ENCODE assay signal across 20 cellular contexts in genomic region chr9:112615584-112616271, GRCh38.
DNase-seq lines count a peak whose midpoint lies in the region; ATAC-seq, FAIRE-seq and TF ChIP-seq lines count a peak whose summit lies in the region.
"Had no signal": no experiment of that assay in that cellular context is flagged by ENCODE, and none has a peak within 500 bp of the region (broad histone marks: within the 10 kb centered on the region; RNA-seq: fewer than 3 reads in every experiment).

No MANE protein-coding gene starts in this region.

- ATAC-seq in HepG2: no peak
- no peak for ATAC-seq in right lobe of liver
- ATAC-seq in GM18520 (IDR thresholded peaks at IDR 0.05; ENCODE audit: unreplicated experiment): no peak
- no peak for ATAC-seq in HG03175 (IDR thresholded peaks at IDR 0.05; ENCODE audit: unreplicated experiment)
- no peak for ATAC-seq in HG03521 (IDR thresholded peaks at IDR 0.05; ENCODE audit: unreplicated experiment)
- ATAC-seq: A549; CD8-positive, alpha-beta T cell; GM12878 had no signal

- H3K4me3 ChIP-seq in HepG2 (replicated peaks in 1 of 3; ENCODE audit: insufficient read depth in 1 of 3, low read depth in 2 of 3, low read length in 3 of 3) (no peak overlapping the region), right lobe of liver (no peak overlapping the region), MG63 (no peak overlapping the region)
- H3K4me3 ChIP-seq: A549; BLaER1 treated with 17β-estradiol and CSF1 and Interleukin-3, amounts not matched to agents 10 nM and 100 nM; GM12878; GM23248 had no signal

- in situ Hi-C loops in HepG2 (cut with HindIII; ENCODE audit: extremely low pct_ligation_motif_present, low pct_unique_long_range_greater_than_20kb): no loop called here

- TF ChIP-seq POLR2A in HepG2 (IDR thresholded peaks at IDR 0.05; ENCODE audit: insufficient read depth in 1 of 2, low read depth in 2 of 2, low read length in 2 of 2): no peak
- no peak for TF ChIP-seq POLR2A in right lobe of liver (IDR thresholded peaks at IDR 0.05)

- POLR2A ChIA-PET in HepG2 (lab: Yijun Ruan, JAX): no interaction called here

- no peak overlapping the region for H3K9ac ChIP-seq in HepG2 (ENCODE audit: insufficient read depth, low read depth, low read length)
- H3K9ac ChIP-seq: BLaER1 treated with 17β-estradiol and CSF1 and Interleukin-3, amounts not matched to agents 10 nM and 100 nM; GM23248 had no signal

- H3K36me3 ChIP-seq in HepG2 (replicated peaks in 1 of 2; ENCODE audit: control insufficient read depth in 1 of 2, insufficient read depth in 2 of 2, low read length in 2 of 2): peaks cover 7 to 17% of the 10 kb centered on the region in 2 experiments
- peaks cover 0 to 4% (median 0%) of the 10 kb centered on the region in 4 donors for H3K36me3 ChIP-seq in right lobe of liver
- H3K36me3 ChIP-seq in MG63: no peaks in the 10 kb centered on the region

- H3K4me2 ChIP-seq in HepG2 (ENCODE audit: low read depth, low read length): no peak overlapping the region
- H3K4me2 ChIP-seq: A549; BLaER1 treated with 17β-estradiol and CSF1 and Interleukin-3, amounts not matched to agents 10 nM and 100 nM had no signal

- TF ChIP-seq EP300 in HepG2 (IDR thresholded peaks at IDR 0.05; ENCODE audit: low read depth in 2 of 2, low read length in 2 of 2) (peak in 1 of 2 experiments; percentile 32; a peak in 1 of 4 replicates), HepG2 (CRISPR knock-in tag; IDR thresholded peaks at IDR 0.05; ENCODE audit: borderline replicate concordance) (no peak)

- 93% methylated on average over 2 of the region's 2 CpGs for WGBS in HepG2 (ENCODE audit: low lambda C conversion rate)
- WGBS in right lobe of liver (ENCODE audit: insufficient coverage, low coverage, low lambda C conversion rate, missing lambda C conversion rate): 71% methylated on average over 2 of the region's 2 CpGs

- no peak for FAIRE-seq in HepG2 (lab: Jason Lieb, UNC)
- FAIRE-seq: A549, GM12878, GM19239, H54, HTR-8/SVneo had no signal

- H2AFZ ChIP-seq in HepG2 (ENCODE audit: low read length): no peak overlapping the region
- H2AFZ ChIP-seq: GM23248 had no signal

- TF ChIP-seq CTCF in HepG2 (CRISPR knock-in tag; IDR thresholded peaks at IDR 0.05): no peak
- no peak for TF ChIP-seq CTCF in right lobe of liver (IDR thresholded peaks at IDR 0.05)

- no TSS peak for BruUV-seq in HepG2 (replicated peaks; lab: Mats Ljungman, UMichigan)

- CTCF ChIA-PET in HepG2 (lab: Yijun Ruan, JAX; ENCODE audit: low intra/inter-chr PET ratio, low total read pairs): no interaction called here

- H3K4me1 ChIP-seq in HepG2 (ENCODE audit: insufficient read depth, low read length) (peaks cover 14% of the 10 kb centered on the region), right lobe of liver (peaks cover 0 to 7% (median 0%) of the 10 kb centered on the region in 4 donors)
- H3K4me1 ChIP-seq: A549 had no signal

- TF ChIP-seq RAD21 in HepG2 (CRISPR knock-in tag; IDR thresholded peaks at IDR 0.05): no peak

- no peaks in the 10 kb centered on the region for H4K20me1 ChIP-seq in HepG2 (ENCODE audit: insufficient read depth, low read length)
- H4K20me1 ChIP-seq: BLaER1 treated with 17β-estradiol and CSF1 and Interleukin-3, amounts not matched to agents 10 nM and 100 nM had no signal

- intact Hi-C loops in HepG2 (cut with micrococcal nuclease; ENCODE audit: unreplicated experiment) (no loop called here), right lobe of liver (cut with DNase I) (no loop called here)

- H3K79me2 ChIP-seq in HepG2 (ENCODE audit: insufficient read depth, low read length): no peaks in the 10 kb centered on the region

- H3K27me3 ChIP-seq in HepG2 (ENCODE audit: control insufficient read depth in 1 of 2, insufficient read depth in 2 of 2, low read length in 2 of 2) (no peaks in the 10 kb centered on the region), right lobe of liver (no peaks in the 10 kb centered on the region), MG63 (no peaks in the 10 kb centered on the region)
- H3K27me3 ChIP-seq: BLaER1 treated with 17β-estradiol and CSF1 and Interleukin-3, amounts not matched to agents 10 nM and 100 nM had no signal

- H3K9me3 ChIP-seq in HepG2 (ENCODE audit: low read length): no peaks in the 10 kb centered on the region
- no peaks in the 10 kb centered on the region for H3K9me3 ChIP-seq in right lobe of liver
- H3K9me3 ChIP-seq in MG63: no peaks in the 10 kb centered on the region
- H3K9me3 ChIP-seq: A549 had no signal

- DNase-seq in HepG2 (ENCODE audit: low spot score) (no peak), right lobe of liver (no peak), MG63 (peak; percentile 36), fibroblast of peridontal ligament (ENCODE audit: extremely low read depth) (peak; percentile 4)
- DNase-seq: Calu3; CD8-positive, alpha-beta T cell; DMS79 treated with DMSO at 0.1 percent for 48 hours; EL; GM23248; HCEC 1CT had no signal

- H3K27ac ChIP-seq in HepG2 (ENCODE audit: extremely low read length, insufficient read depth, low read length): no peak overlapping the region
- no peak overlapping the region for H3K27ac ChIP-seq in right lobe of liver
- H3K27ac ChIP-seq: 22Rv1; A549; BLaER1 treated with 17β-estradiol and CSF1 and Interleukin-3, amounts not matched to agents 10 nM and 100 nM; GM23248 had no signal

TF ChIP-seq in HepG2, 621 proteins besides CTCF, POLR2A, EP300 and RAD21 (continues in another document):
- 0 out of 2 replicates have a peak, but pooled peaks have one; percentile 33 for TF ChIP-seq ARID5B (CRISPR knock-in tag; IDR thresholded peaks at IDR 0.05)
- no peak for TF ChIP-seq RBM22 (optimal IDR thresholded peaks at IDR 0.05; ENCODE audit: low read length)
- TF ChIP-seq PCBP1 (IDR thresholded peaks at IDR 0.05; ENCODE audit: borderline replicate concordance, low read depth, low read length): no peak
- no peak for TF ChIP-seq ELK4 (CRISPR knock-in tag; IDR thresholded peaks at IDR 0.05; ENCODE audit: borderline replicate concordance)
- no peak for TF ChIP-seq STAT5B (CRISPR knock-in tag; IDR thresholded peaks at IDR 0.05)
- TF ChIP-seq ZMYM2 (CRISPR knock-in tag; IDR thresholded peaks at IDR 0.05): no peak
- no peak for TF ChIP-seq HNF4A (CRISPR knock-in tag; IDR thresholded peaks at IDR 0.05)
- TF ChIP-seq ZBTB38 (CRISPR knock-in tag; IDR thresholded peaks at IDR 0.05): no peak
- no peak for TF ChIP-seq ZNF558 (CRISPR knock-in tag; IDR thresholded peaks at IDR 0.05; ENCODE audit: borderline replicate concordance)
- no peak for TF ChIP-seq FOXP1 (IDR thresholded peaks at IDR 0.05)
- peak; percentile 28; the same call in 1 of the 2 replicates for TF ChIP-seq FOXP1 (CRISPR knock-in tag; IDR thresholded peaks at IDR 0.05)
- TF ChIP-seq DNMT1 (CRISPR knock-in tag; IDR thresholded peaks at IDR 0.05): no peak
- no peak for TF ChIP-seq CAMTA2 (CRISPR knock-in tag; IDR thresholded peaks at IDR 0.05; ENCODE audit: borderline replicate concordance)
- peak; percentile 90 for TF ChIP-seq BCL6 (CRISPR knock-in tag; IDR thresholded peaks at IDR 0.05)
- peak; percentile 9; the same call in 1 of the 2 replicates for TF ChIP-seq FOXA3 (CRISPR knock-in tag; IDR thresholded peaks at IDR 0.05)
- TF ChIP-seq YEATS2 (CRISPR knock-in tag; IDR thresholded peaks at IDR 0.05; ENCODE audit: borderline replicate concordance): no peak
- no peak for TF ChIP-seq GABPA (IDR thresholded peaks at IDR 0.05; ENCODE audit: low read depth, low read length)
- peak; percentile 37; the same call in 1 of the 2 replicates for TF ChIP-seq GABPA (CRISPR knock-in tag; IDR thresholded peaks at IDR 0.05; ENCODE audit: low read depth)
- no peak for TF ChIP-seq ELF4 (CRISPR knock-in tag; IDR thresholded peaks at IDR 0.05; ENCODE audit: borderline replicate concordance)
- TF ChIP-seq ZEB1 (IDR thresholded peaks at IDR 0.05; ENCODE audit: insufficient replicate concordance, low read depth): no peak

Comparison
In these comparisons a context has a peak if more than half of its experiments do, and no peak if none do; other contexts are left out.
1. DNase-seq: peak in MG63 (single experiment) and fibroblast of peridontal ligament (single experiment); none in HepG2 (single experiment) and right lobe of liver (0 of 3).